ENCODE assay signal across 1 cellular context in genomic region chr2:110677530-110678456, GRCh38.
A peak's percentile ranks its signal among the peaks of the same experiment; 100 is the strongest.
TF ChIP-seq lines count a peak whose summit lies in the region.

BUB1 (minus strand) TSS chr2:110678063; CDS start chr2:110677995, 68 bp downstream.

TF ChIP-seq in HepG2, 621 proteins besides CTCF, POLR2A, EP300 and RAD21 (continued from another document):
- peak; percentile 100 for TF ChIP-seq HMGXB3 (CRISPR knock-in tag; IDR thresholded peaks at IDR 0.05; ENCODE audit: borderline replicate concordance)
